In the genomic region with DNA sequence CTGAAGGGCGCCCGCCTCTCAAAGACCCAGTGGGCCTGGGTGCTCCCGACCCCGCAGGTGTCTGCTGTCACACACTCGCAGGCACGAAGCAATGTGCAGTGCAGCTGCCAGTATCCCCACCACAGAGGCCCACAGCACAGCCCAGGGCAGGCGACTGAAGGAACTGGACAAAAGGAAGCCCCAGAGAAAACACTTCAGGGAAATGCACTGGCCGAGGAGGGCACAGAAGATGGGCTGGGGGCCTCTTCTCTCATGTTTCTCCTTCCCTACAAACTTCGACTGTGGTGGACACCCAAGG, we compare ENCODE assay signal across 32 cellular contexts.
"Had no signal": no experiment of that assay in that cellular context is flagged by ENCODE, and none has a peak within 500 bp of the region (broad histone marks: within the 10 kb centered on the region; RNA-seq: fewer than 3 reads in every experiment).

No MANE protein-coding gene starts in this region.

- FAIRE-seq: bronchial epithelial cell, colon, endothelial cell of umbilical vein, TTC549 had no signal

- H3K27me3 Mint-ChIP-seq: activated CD4-positive, alpha-beta memory T cell treated with anti-CD3 and anti-CD28 coated beads, Interleukin-2, amount 10 ng/mL, durations not matched to agents 7 days and 5 days; activated CD4-positive, alpha-beta T cell treated with anti-CD3 and anti-CD28 coated beads, Interleukin-2, amount 10 ng/mL, durations not matched to agents 7 days and 5 days; activated naive CD8-positive, alpha-beta T cell treated with anti-CD3 and anti-CD28 coated beads, Interleukin-2, amount 10 ng/mL, durations not matched to agents 7 days and 5 days; activated T-cell treated with anti-CD3 and anti-CD28 coated beads, Interleukin-2, amount 50 U/mL, for 24 hours; central memory CD8-positive, alpha-beta T cell; effector memory CD8-positive, alpha-beta T cell had no signal

- H3K4me1 Mint-ChIP-seq: activated CD4-positive, alpha-beta memory T cell treated with anti-CD3 and anti-CD28 coated beads, Interleukin-2, amount 10 ng/mL, durations not matched to agents 7 days and 5 days; activated CD4-positive, alpha-beta T cell treated with anti-CD3 and anti-CD28 coated beads, Interleukin-2, amount 10 ng/mL, durations not matched to agents 7 days and 5 days; WTC11 had no signal

- H3K27ac ChIP-seq: ascending aorta, brain microvascular endothelial cell, epithelial cell of prostate, esophagus squamous epithelium, gastroesophageal sphincter, VCaP had no signal

- H3K9me3 Mint-ChIP-seq: activated CD4-positive, alpha-beta memory T cell treated with anti-CD3 and anti-CD28 coated beads, Interleukin-2, amount 10 ng/mL, durations not matched to agents 7 days and 5 days; activated CD4-positive, alpha-beta T cell treated with anti-CD3 and anti-CD28 coated beads, Interleukin-2, amount 10 ng/mL, durations not matched to agents 7 days and 5 days; activated naive CD4-positive, alpha-beta T cell treated with anti-CD3 and anti-CD28 coated beads, Interleukin-2, amount 50 U/mL, for 72 hours; activated naive CD8-positive, alpha-beta T cell treated with anti-CD3 and anti-CD28 coated beads, Interleukin-2, amount 10 ng/mL, durations not matched to agents 7 days and 5 days; activated T-cell treated with anti-CD3 and anti-CD28 coated beads, Interleukin-2, amount 50 U/mL, for 24 hours; activated T-cell treated with anti-CD3 and anti-CD28 coated beads, Interleukin-2, amount 50 U/mL, for 72 hours; central memory CD8-positive, alpha-beta T cell; effector memory CD8-positive, alpha-beta T cell; WTC11 had no signal

- H3K27ac Mint-ChIP-seq: activated CD4-positive, alpha-beta memory T cell treated with anti-CD3 and anti-CD28 coated beads, Interleukin-2, amount 10 ng/mL, durations not matched to agents 7 days and 5 days; activated CD4-positive, alpha-beta T cell treated with anti-CD3 and anti-CD28 coated beads, Interleukin-2, amount 10 ng/mL, durations not matched to agents 7 days and 5 days; activated naive CD8-positive, alpha-beta T cell treated with anti-CD3 and anti-CD28 coated beads, Interleukin-2, amount 10 ng/mL, durations not matched to agents 7 days and 5 days; activated T-cell treated with anti-CD3 and anti-CD28 coated beads, Interleukin-2, amount 50 U/mL, for 72 hours; effector memory CD8-positive, alpha-beta T cell; WTC11 had no signal

- ATAC-seq: activated naive CD4-positive, alpha-beta T cell treated with anti-CD3 and anti-CD28 coated beads, Interleukin-2, amount 50 U/mL, for 72 hours; activated T-cell treated with anti-CD3 and anti-CD28 coated beads, Interleukin-2, amount 50 U/mL, for 72 hours; effector memory CD8-positive, alpha-beta T cell; gastroesophageal sphincter; WTC11 had no signal

- H3K4me3 ChIP-seq: ascending aorta, esophagus squamous epithelium, gastroesophageal sphincter, heart right ventricle had no signal

- H3K27me3 ChIP-seq: ascending aorta, brain microvascular endothelial cell, esophagus squamous epithelium, gastroesophageal sphincter, heart right ventricle had no signal

- H3K4me3 Mint-ChIP-seq: activated CD4-positive, alpha-beta memory T cell treated with anti-CD3 and anti-CD28 coated beads, Interleukin-2, amount 10 ng/mL, durations not matched to agents 7 days and 5 days; activated CD4-positive, alpha-beta T cell treated with anti-CD3 and anti-CD28 coated beads, Interleukin-2, amount 10 ng/mL, durations not matched to agents 7 days and 5 days; activated naive CD8-positive, alpha-beta T cell treated with anti-CD3 and anti-CD28 coated beads, Interleukin-2, amount 10 ng/mL, durations not matched to agents 7 days and 5 days; activated T-cell treated with anti-CD3 and anti-CD28 coated beads, Interleukin-2, amount 50 U/mL, for 24 hours; activated T-cell treated with anti-CD3 and anti-CD28 coated beads, Interleukin-2, amount 50 U/mL, for 72 hours; central memory CD8-positive, alpha-beta T cell; effector memory CD8-positive, alpha-beta T cell; WTC11 had no signal

- DNase-seq: activated CD4-positive, alpha-beta memory T cell treated with anti-CD3 and anti-CD28 coated beads, Interleukin-2, amount 10 ng/mL, durations not matched to agents 7 days and 5 days; activated CD4-positive, alpha-beta T cell treated with anti-CD3 and anti-CD28 coated beads for 1 hour; activated CD4-positive, alpha-beta T cell treated with anti-CD3 and anti-CD28 coated beads for 4 hours; activated CD4-positive, alpha-beta T cell treated with anti-CD3 and anti-CD28 coated beads, Interleukin-2, amount 10 ng/mL, durations not matched to agents 7 days and 5 days; activated CD4-positive, alpha-beta T cell treated with anti-CD3 and anti-CD28 coated beads, Interleukin-2, amount 50 U/mL, for 4 hours; activated CD8-positive, alpha-beta memory T cell treated with anti-CD3 and anti-CD28 coated beads, Interleukin-2, amount 50 U/mL, for 48 hours; activated gamma-delta T cell treated with Interleukin-2 at 50 U/mL for 16 hours; activated naive CD4-positive, alpha-beta T cell treated with Interleukin-2 at 50 U/mL for 16 hours; activated naive CD8-positive, alpha-beta T cell treated with anti-CD3 and anti-CD28 coated beads, Interleukin-2, amount 10 ng/mL, durations not matched to agents 7 days and 5 days; activated T-cell treated with anti-CD3 and anti-CD28 coated beads for 4 hours; activated T-cell treated with anti-CD3 and anti-CD28 coated beads, Interleukin-2, amount 50 U/mL, for 24 hours; activated T-cell treated with anti-CD3 and anti-CD28 coated beads, Interleukin-2, amount 50 U/mL, for 72 hours; brain microvascular endothelial cell; cortex of kidney; dermis blood vessel endothelial cell; effector CD4-positive, alpha-beta T cell; effector memory CD8-positive, alpha-beta T cell; esophagus squamous epithelium; foreskin melanocyte; heart right ventricle; T-helper 2 cell had no signal

- H3K9me3 ChIP-seq: ascending aorta, esophagus squamous epithelium, gastroesophageal sphincter, heart right ventricle had no signal
